In the genomic region with DNA sequence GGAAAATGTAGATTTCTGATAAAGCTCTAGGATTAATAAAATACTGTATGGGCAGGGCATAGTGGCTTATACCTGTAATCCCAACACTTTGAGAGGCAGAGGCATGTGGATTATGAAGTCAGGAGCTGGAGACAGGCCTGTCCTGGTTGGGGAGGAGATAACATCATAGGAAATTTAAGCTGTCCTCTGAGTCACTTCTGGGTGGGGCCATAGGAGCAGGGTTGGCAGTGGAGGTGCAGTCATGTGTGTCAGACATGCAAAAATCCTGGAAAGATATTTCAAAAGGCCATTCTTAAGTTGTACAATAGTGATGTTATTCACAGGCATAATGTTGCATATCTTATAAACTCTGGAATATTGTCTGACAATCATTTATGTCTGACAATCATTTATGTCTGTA, we compare ENCODE assay signal across 23 cellular contexts.
"Had no signal": no experiment of that assay in that cellular context is flagged by ENCODE, and none has a peak within 500 bp of the region (broad histone marks: within the 10 kb centered on the region; RNA-seq: fewer than 3 reads in every experiment).

No MANE protein-coding gene starts in this region.

- H3K4me3 Mint-ChIP-seq: activated CD4-positive, alpha-beta memory T cell treated with anti-CD3 and anti-CD28 coated beads for 36 hours; activated naive CD8-positive, alpha-beta T cell treated with anti-CD3 and anti-CD28 coated beads for 36 hours; mesothelial cell of epicardium; naive thymus-derived CD8-positive, alpha-beta T cell had no signal

- H3K27ac ChIP-seq: breast epithelium, colonic mucosa, dorsolateral prefrontal cortex, left lung, spleen, testis, uterus had no signal

- H3K36me3 Mint-ChIP-seq: activated CD4-positive, alpha-beta memory T cell treated with anti-CD3 and anti-CD28 coated beads for 36 hours; activated naive CD8-positive, alpha-beta T cell treated with anti-CD3 and anti-CD28 coated beads for 36 hours; mesothelial cell of epicardium; naive thymus-derived CD8-positive, alpha-beta T cell had no signal

- H3K27me3 Mint-ChIP-seq: activated CD4-positive, alpha-beta memory T cell treated with anti-CD3 and anti-CD28 coated beads for 36 hours; activated naive CD8-positive, alpha-beta T cell treated with anti-CD3 and anti-CD28 coated beads for 36 hours; naive thymus-derived CD8-positive, alpha-beta T cell; progenitor cell of endocrine pancreas had no signal

- H3K4me3 ChIP-seq: breast epithelium, colonic mucosa, dorsolateral prefrontal cortex, left lung, lung, spleen, testis, uterus had no signal

- H3K4me1 ChIP-seq: breast epithelium, colonic mucosa, left lung, spleen, testis, uterus had no signal

- DNase-seq: activated CD4-positive, alpha-beta memory T cell treated with anti-CD3 and anti-CD28 coated beads for 36 hours; activated CD4-positive, alpha-beta T cell treated with anti-CD3 and anti-CD28 coated beads for 4 hours; activated CD4-positive, CD25-positive, alpha-beta regulatory T cell; activated naive CD4-positive, alpha-beta T cell treated with Interleukin-2 at 50 U/mL for 16 hours; activated naive CD8-positive, alpha-beta T cell treated with anti-CD3 and anti-CD28 coated beads for 36 hours; activated T-cell treated with anti-CD3 and anti-CD28 coated beads, Interleukin-2, amount 50 U/mL, for 48 hours; colonic mucosa; dorsolateral prefrontal cortex; foreskin fibroblast; kidney; left lung; naive thymus-derived CD8-positive, alpha-beta T cell; spleen; stimulated activated CD4-positive, alpha-beta T cell treated with anti-CD3 and anti-CD28 coated beads, Interleukin-4, amount 100 ng/mL, for 1 hour; stimulated activated naive CD4-positive, alpha-beta T cell; T-helper 9 cell; testis; trophoblast cell; uterus had no signal

- H3K27me3 ChIP-seq: breast epithelium, colonic mucosa, dorsolateral prefrontal cortex, left lung, spleen, testis, uterus had no signal

- ATAC-seq: left lung; naive thymus-derived CD8-positive, alpha-beta T cell had no signal

- H3K9me3 ChIP-seq: breast epithelium, colonic mucosa, left lung, spleen, testis, uterus had no signal

- H3K4me1 Mint-ChIP-seq: activated naive CD8-positive, alpha-beta T cell treated with anti-CD3 and anti-CD28 coated beads for 36 hours; mesothelial cell of epicardium; naive thymus-derived CD8-positive, alpha-beta T cell had no signal

- H3K36me3 ChIP-seq: breast epithelium, colonic mucosa, left lung, spleen, uterus had no signal

- H3K27ac Mint-ChIP-seq: activated CD4-positive, alpha-beta memory T cell treated with anti-CD3 and anti-CD28 coated beads for 36 hours; activated naive CD8-positive, alpha-beta T cell treated with anti-CD3 and anti-CD28 coated beads for 36 hours; mesothelial cell of epicardium; naive thymus-derived CD8-positive, alpha-beta T cell; progenitor cell of endocrine pancreas had no signal

- H3K9me3 Mint-ChIP-seq: activated CD4-positive, alpha-beta memory T cell treated with anti-CD3 and anti-CD28 coated beads for 36 hours; mesothelial cell of epicardium had no signal
